ENCODE assay signal across 9 cellular contexts in the genomic region with DNA sequence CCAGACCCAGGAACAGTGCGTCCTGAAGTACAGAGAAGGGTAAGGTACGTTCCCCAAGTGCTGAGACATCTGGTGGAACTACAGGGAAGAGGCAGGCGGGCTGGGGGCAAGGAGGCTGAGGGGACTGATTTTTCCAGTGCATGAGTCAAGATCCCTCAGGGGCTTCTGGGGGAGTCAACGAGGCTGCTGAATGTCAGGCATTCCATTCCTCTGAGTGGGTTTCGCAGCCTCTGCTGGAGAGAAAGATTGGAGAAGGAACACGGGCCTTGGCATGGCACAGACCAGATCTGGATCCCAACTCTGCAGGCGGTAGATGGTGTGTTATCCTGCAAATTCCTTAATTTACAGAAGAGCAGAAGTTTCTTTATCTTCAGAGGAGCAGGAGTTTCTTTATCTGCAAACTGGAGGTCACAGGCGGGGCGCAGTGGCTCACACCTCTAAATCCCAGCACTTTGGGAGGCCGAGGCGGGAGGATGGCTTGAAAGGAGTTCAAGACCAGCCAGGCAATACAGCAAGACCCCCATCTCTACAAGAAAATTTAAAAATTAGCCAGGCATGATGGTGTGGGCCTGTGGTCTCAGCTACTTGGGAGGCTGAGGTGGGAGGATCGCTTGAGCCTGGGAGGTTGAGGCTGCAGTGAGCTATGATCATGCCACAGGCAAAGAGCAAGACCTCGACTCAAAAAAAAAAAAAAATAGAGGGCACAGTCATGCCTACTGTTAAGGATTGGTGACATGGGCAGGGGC.
A peak's percentile ranks its signal among the peaks of the same experiment; 100 is the strongest.
DNase-seq lines count a peak whose midpoint lies in the region; ATAC-seq and TF ChIP-seq lines count a peak whose summit lies in the region.
"Had no signal": no experiment of that assay in that cellular context is flagged by ENCODE, and none has a peak within 500 bp of the region (broad histone marks: within the 10 kb centered on the region; RNA-seq: fewer than 3 reads in every experiment).

No MANE protein-coding gene starts in this region.

- H3K4me3 ChIP-seq in ascending aorta = no peak overlapping the region
- no peak overlapping the region for H3K4me3 ChIP-seq in skeletal muscle satellite cell (ENCODE audit: low read length)

- peaks cover 0 to 5% of the 10 kb centered on the region in 2 donors for H3K9me3 ChIP-seq in ascending aorta
- H3K9me3 ChIP-seq in skeletal muscle satellite cell (replicated peaks; ENCODE audit: low read length) = no peaks in the 10 kb centered on the region

- H3K4me1 ChIP-seq in ascending aorta (peaks cover 0 to 11% of the 10 kb centered on the region in 2 donors), skeletal muscle satellite cell (ENCODE audit: control insufficient read depth, insufficient read depth, low read length) (peaks cover 22% of the 10 kb centered on the region)

- intact Hi-C loops in ascending aorta (cut with DNase I) = loop anchor here (1.0 to 10.0 kb wide), 5 partner anchors 16 to 432 kb away; partner anchors contain the start of gene MED13L

- ATAC-seq in HG02610 (IDR thresholded peaks at IDR 0.05; ENCODE audit: unreplicated experiment) (no peak), HG03571 (IDR thresholded peaks at IDR 0.05; ENCODE audit: unreplicated experiment) (no peak), GM21723 (IDR thresholded peaks at IDR 0.05; ENCODE audit: unreplicated experiment) (no peak), GM21717 (IDR thresholded peaks at IDR 0.05; ENCODE audit: unreplicated experiment) (no peak)

- peak overlapping the region in 1 of 2 donors; percentile 48 for H3K27ac ChIP-seq in ascending aorta

- H3K27me3 ChIP-seq in ascending aorta (no peaks in the 10 kb centered on the region), skeletal muscle satellite cell (ENCODE audit: control insufficient read depth, insufficient read depth, low read length) (no peaks in the 10 kb centered on the region)

- TF ChIP-seq CTCF in ascending aorta (IDR thresholded peaks at IDR 0.05) = peak; percentile 19 to 55 (median 40)

- H3K4me2 ChIP-seq in skeletal muscle satellite cell (ENCODE audit: low read length) = peak overlapping the region; percentile 63

- H3K9ac ChIP-seq in skeletal muscle satellite cell (ENCODE audit: low read depth, low read length) = peak overlapping the region; percentile 15

- H3K36me3 ChIP-seq in ascending aorta = no peaks in the 10 kb centered on the region
- no peaks in the 10 kb centered on the region for H3K36me3 ChIP-seq in skeletal muscle satellite cell (ENCODE audit: insufficient read depth, low read length)

- DNase-seq in H4 (ENCODE audit: low spot score) = peak; percentile 88
- DNase-seq in ascending aorta (ENCODE audit: low spot score in 2 of 2) = peak; percentile 35 to 95
- DNase-seq in hepatic stellate cell (ENCODE audit: low spot score) = peak; percentile 96
- DNase-seq: NCI-H187 had no signal
